Comparison of ENCODE assay signal across 34 cellular contexts in the genomic region with DNA sequence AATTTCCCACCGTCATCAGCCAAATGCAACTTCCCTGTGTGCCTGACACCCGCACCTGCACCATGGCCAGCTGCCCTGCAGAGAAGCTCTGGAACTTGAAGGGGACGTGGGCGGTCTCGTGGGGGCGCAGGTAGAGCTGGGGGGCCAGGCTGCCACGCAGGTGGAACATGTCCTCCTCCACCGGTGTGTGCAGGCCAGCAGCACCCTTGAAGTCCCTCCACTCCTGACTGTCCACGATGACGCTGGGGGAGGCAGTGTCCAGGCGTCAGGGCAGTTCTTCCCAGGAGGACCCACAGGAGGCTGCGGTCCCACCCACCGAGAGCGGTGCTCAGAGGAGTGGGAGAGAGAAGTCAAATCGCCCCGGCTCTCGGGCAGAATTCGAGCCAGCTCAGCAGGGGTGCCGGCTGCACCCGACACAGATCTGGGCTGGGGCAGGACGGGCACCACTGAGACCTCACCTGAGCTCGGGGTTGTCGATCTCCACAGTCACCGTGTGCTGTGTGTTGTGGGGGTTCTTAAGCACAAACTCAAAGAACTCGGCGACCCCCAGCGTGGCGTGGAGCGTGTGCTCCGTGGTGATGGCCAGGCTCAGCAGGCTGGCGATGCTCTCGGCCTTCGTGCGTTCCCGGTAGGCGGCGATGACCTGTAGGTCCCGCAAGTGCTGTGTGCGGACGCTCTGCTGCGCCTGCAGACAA.
"Had no signal": no experiment of that assay in that cellular context is flagged by ENCODE, and none has a peak within 500 bp of the region (broad histone marks: within the 10 kb centered on the region; RNA-seq: fewer than 3 reads in every experiment).

No MANE protein-coding gene starts in this region.

- H3K36me3 ChIP-seq: MG63 had no signal

- H3K27ac ChIP-seq: KMS-11 had no signal

- H3K9ac ChIP-seq: KMS-11 had no signal

- H3K27me3 ChIP-seq: MG63 had no signal

- DNase-seq: Karpas-422, Kasumi-1, MG63, MM.1S, MV-4-11, NCI-H1048, NCI-H1092, NCI-H1092 treated with DMSO at 0.1 percent for 48 hours, NCI-H1105, NCI-H1105 treated with DMSO at 0.1 percent for 48 hours, NCI-H1417, NCI-H1417 treated with DMSO at 0.1 percent for 48 hours, NCI-H1436, NCI-H1436 treated with DMSO at 0.1 percent for 48 hours, NCI-H146, NCI-H1694, NCI-H1694 treated with DMSO at 0.1 percent for 48 hours, NCI-H187, NCI-H187 treated with DMSO at 0.1 percent for 48 hours, NCI-H1930, NCI-H2029, NCI-H2029 treated with DMSO at 0.1 percent for 48 hours, NCI-H2081, NCI-H2081 treated with DMSO at 0.1 percent for 48 hours, NCI-H2107, NCI-H2171, NCI-H2171 treated with DMSO at 0.1 percent for 48 hours, NCI-H2227 treated with DMSO at 0.1 percent for 48 hours, NCI-H226, NCI-H345, NCI-H446, NCI-H446 treated with DMSO at 0.1 percent for 48 hours, NCI-H510A had no signal

- H3K9me3 ChIP-seq: MG63 had no signal

- H3K4me3 ChIP-seq: MG63 had no signal

- H3K4me2 ChIP-seq: KMS-11 had no signal
